Comparison of ENCODE assay signal across 10 cellular contexts in the genomic region with DNA sequence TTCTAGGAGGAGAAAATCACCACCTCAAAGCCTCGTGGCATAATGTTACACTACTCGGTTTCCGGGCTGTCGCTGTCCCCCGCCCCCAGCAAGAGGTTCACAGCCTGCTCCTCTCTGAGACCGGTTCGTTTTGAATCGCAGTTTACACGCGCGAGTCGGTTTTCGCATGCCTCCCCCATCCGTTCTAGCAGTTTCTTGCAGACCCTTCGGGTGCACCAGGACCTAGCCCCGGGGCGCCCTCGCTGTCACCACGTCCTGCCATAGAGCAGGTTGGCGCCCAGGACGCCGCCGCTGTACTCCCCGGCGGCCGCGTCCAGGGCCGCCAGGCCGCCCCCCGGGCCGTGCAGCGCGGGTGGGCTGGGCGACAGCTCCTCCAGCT. TPM values are rescaled to one million over a fixed set of nuclear protein-coding genes. Genes with fewer than 3 reads are reported as not detected.
DNase-seq lines count a peak whose midpoint lies in the region; ATAC-seq, FAIRE-seq and TF ChIP-seq lines count a peak whose summit lies in the region.
"Had no signal": no experiment of that assay in that cellular context is flagged by ENCODE, and none has a peak within 500 bp of the region (broad histone marks: within the 10 kb centered on the region; RNA-seq: fewer than 3 reads in every experiment).

No MANE protein-coding gene starts in this region.

- H2BK5ac ChIP-seq in mesenchymal stem cell (ENCODE audit: low read depth, low read length, poor library complexity, severe bottlenecking): no peak overlapping the region

- peak; percentile 50 to 67 for ATAC-seq in activated T-cell treated with anti-CD3 and anti-CD28 coated beads, Interleukin-2, amount 50 U/mL, for 4 hours
- ATAC-seq in GM19328 (IDR thresholded peaks at IDR 0.05; ENCODE audit: unreplicated experiment): no peak

- peak overlapping the region; percentile 48 for H3K4me3 Mint-ChIP-seq in activated T-cell treated with anti-CD3 and anti-CD28 coated beads, Interleukin-2, amount 50 U/mL, for 4 hours

- H2BK15ac ChIP-seq in mesenchymal stem cell (ENCODE audit: low read depth, poor library complexity, severe bottlenecking): no peak overlapping the region

- no peak overlapping the region for H3K18ac ChIP-seq in mesenchymal stem cell (ENCODE audit: low read depth in 1 of 2, low read length in 2 of 2)

- DNase-seq in activated effector memory CD4-positive, alpha-beta T cell treated with anti-CD3 and anti-CD28 coated beads, Interleukin-2, amount 50 U/mL, for 16 hours: peak; percentile 79
- no peak for DNase-seq in activated effector memory CD4-positive, alpha-beta T cell treated with Interleukin-2 at 50 U/mL for 16 hours
- peak; percentile 46 for DNase-seq in activated T-cell treated with anti-CD3 and anti-CD28 coated beads, Interleukin-2, amount 50 U/mL, for 4 hours
- peak; percentile 23 for DNase-seq in mesenchymal stem cell
- DNase-seq in testis: peak; percentile 16
- DNase-seq in frontal cortex (ENCODE audit: low spot score in 2 of 2): no peak
- no peak for DNase-seq in ovary
- DNase-seq: NK-92 treated with Interleukin-12 subunit alpha and Interleukin-12 subunit beta, amount 100 ng/mL, for 24 hours had no signal

- TF ChIP-seq CTCF in testis (IDR thresholded peaks at IDR 0.05) (no peak), ovary (IDR thresholded peaks at IDR 0.05) (no peak)

- H2AK5ac ChIP-seq in mesenchymal stem cell (ENCODE audit: low read length, severe bottlenecking): no peak overlapping the region

- no peak overlapping the region for H4K8ac ChIP-seq in mesenchymal stem cell (ENCODE audit: low read length)

- FAIRE-seq in frontal cortex (lab: Jason Lieb, UNC): no peak

- H3K4me3 ChIP-seq in mesenchymal stem cell (ENCODE audit: insufficient read depth in 1 of 2, low read depth in 1 of 2, low read length in 2 of 2) (no peak overlapping the region), testis (peak overlapping the region in 1 of 2 donors; percentile 56), ovary (no peak overlapping the region)

- no peak for TF ChIP-seq POLR2A in testis (IDR thresholded peaks at IDR 0.05)
- TF ChIP-seq POLR2A in ovary (IDR thresholded peaks at IDR 0.05): no peak

- no peak overlapping the region for H2AFZ ChIP-seq in mesenchymal stem cell (ENCODE audit: low read depth, low read length)

- H3K4me1 ChIP-seq in mesenchymal stem cell (ENCODE audit: control insufficient read depth, insufficient read depth, low read depth, low read length) (peaks cover 23% of the 10 kb centered on the region), testis (no peaks in the 10 kb centered on the region), ovary (ENCODE audit: insufficient read depth) (peaks cover 5% of the 10 kb centered on the region)

- no peaks in the 10 kb centered on the region for H3K9me3 Mint-ChIP-seq in activated T-cell treated with anti-CD3 and anti-CD28 coated beads, Interleukin-2, amount 50 U/mL, for 4 hours

- peaks cover 62 to 90% of the 10 kb centered on the region in 2 experiments for H3K27me3 ChIP-seq in mesenchymal stem cell (ENCODE audit: control insufficient read depth in 1 of 2, insufficient read depth in 1 of 2, low read length in 2 of 2)
- H3K27me3 ChIP-seq in testis: no peaks in the 10 kb centered on the region
- peaks cover 18% of the 10 kb centered on the region for H3K27me3 ChIP-seq in ovary

- no peak overlapping the region for H3K9ac ChIP-seq in mesenchymal stem cell (ENCODE audit: low read length)

- H3K23ac ChIP-seq in mesenchymal stem cell (ENCODE audit: low read length in 2 of 2): peak overlapping the region in 1 of 2 experiments; percentile 3

- no peak overlapping the region for H3K14ac ChIP-seq in mesenchymal stem cell (ENCODE audit: low read length in 2 of 2)

- H3K36me3 Mint-ChIP-seq in activated T-cell treated with anti-CD3 and anti-CD28 coated beads, Interleukin-2, amount 50 U/mL, for 4 hours (ENCODE audit: insufficient read depth): peaks cover 3% of the 10 kb centered on the region

- H4K91ac ChIP-seq in mesenchymal stem cell (ENCODE audit: low read length): no peak overlapping the region

- no peak overlapping the region for H2BK120ac ChIP-seq in mesenchymal stem cell (ENCODE audit: low read depth, low read length)

- 4% methylated on average over 33 of the region's 34 CpGs for WGBS in mesenchymal stem cell
- WGBS in testis, 2 donors: 5 to 6% methylated on average over 19 to 22 of the region's 34 CpGs
- 5 to 9% (median 7%) methylated on average over 20 to 34 of the region's 34 CpGs for WGBS in ovary, 3 donors

- H3K9me3 ChIP-seq in mesenchymal stem cell (ENCODE audit: control insufficient read depth, low read length): no peaks in the 10 kb centered on the region
- H3K9me3 ChIP-seq in testis: no peaks in the 10 kb centered on the region
- H3K9me3 ChIP-seq in ovary: no peaks in the 10 kb centered on the region

- H3K4ac ChIP-seq in mesenchymal stem cell (ENCODE audit: low read depth in 1 of 2, low read length in 2 of 2): no peak overlapping the region

- intact Hi-C loops in testis (cut with DNase I; ENCODE audit: low total_unique reads): no loop called here
- intact Hi-C loops in ovary (cut with DNase I): no loop called here

- H3K79me1 ChIP-seq in mesenchymal stem cell (replicated peaks; ENCODE audit: low read length, poor library complexity, severe bottlenecking): no peaks in the 10 kb centered on the region

- H3K36me3 ChIP-seq in mesenchymal stem cell (ENCODE audit: control insufficient read depth in 1 of 2, insufficient read depth in 2 of 2, low read depth in 1 of 2, low read length in 2 of 2) (peaks cover 2 to 5% of the 10 kb centered on the region in 2 experiments), testis (ENCODE audit: low read depth, missing control alignments) (no peaks in the 10 kb centered on the region), ovary (no peaks in the 10 kb centered on the region)

- peaks cover 24% of the 10 kb centered on the region for H3K4me1 Mint-ChIP-seq in activated T-cell treated with anti-CD3 and anti-CD28 coated beads, Interleukin-2, amount 50 U/mL, for 4 hours (ENCODE audit: low read depth)

- peaks cover 74% of the 10 kb centered on the region for H3K27me3 Mint-ChIP-seq in activated T-cell treated with anti-CD3 and anti-CD28 coated beads, Interleukin-2, amount 50 U/mL, for 4 hours (ENCODE audit: low read depth)

- H2BK12ac ChIP-seq in mesenchymal stem cell (ENCODE audit: low read length in 2 of 2): no peak overlapping the region

- H3K27ac ChIP-seq in mesenchymal stem cell (ENCODE audit: low read length, poor library complexity, severe bottlenecking) (no peak overlapping the region), testis (peak overlapping the region in 1 of 2 donors; percentile 68), ovary (no peak overlapping the region)

- TF ChIP-seq EP300 in ovary (IDR thresholded peaks at IDR 0.05): no peak

- peak overlapping the region; percentile 47 for H3K4me2 ChIP-seq in mesenchymal stem cell (ENCODE audit: low read length, poor library complexity, severe bottlenecking)

RNA-seq across cellular contexts. Expression of gene NKX2-4, which starts 1.7 kb away (rescaled TPM):
- not detected for total RNA-seq in activated T-cell treated with anti-CD3 and anti-CD28 coated beads, Interleukin-2, amount 50 U/mL, for 4 hours
- polyA plus RNA-seq in mesenchymal stem cell (2013, experiment 1 of 2): not detected
- not detected for polyA plus RNA-seq in mesenchymal stem cell (2013, experiment 2 of 2)
- 1 to 10 TPM; 5.1 to 6.3 TPM for total RNA-seq in testis
- 0.99 TPM for polyA plus RNA-seq in testis (ENCODE audit: insufficient read depth, low read depth, low replicate concordance)
- not detected for total RNA-seq in frontal cortex
- total RNA-seq in ovary: not detected
- polyA plus RNA-seq in ovary: not detected
- polyA plus RNA-seq: AG04450 had no signal

Comparison
In these comparisons a context has a peak if more than half of its experiments do, and no peak if none do; other contexts are left out.
1. DNase-seq: peak in activated effector memory CD4-positive, alpha-beta T cell treated with anti-CD3 and anti-CD28 coated beads, Interleukin-2, amount 50 U/mL, for 16 hours (single experiment), activated T-cell treated with anti-CD3 and anti-CD28 coated beads, Interleukin-2, amount 50 U/mL, for 4 hours (single experiment), mesenchymal stem cell (single experiment) and testis (single experiment); none in activated effector memory CD4-positive, alpha-beta T cell treated with Interleukin-2 at 50 U/mL for 16 hours (single experiment), frontal cortex (0 of 2) and ovary (0 of 5).